Comparison of ENCODE assay signal across 25 cellular contexts in the genomic region with DNA sequence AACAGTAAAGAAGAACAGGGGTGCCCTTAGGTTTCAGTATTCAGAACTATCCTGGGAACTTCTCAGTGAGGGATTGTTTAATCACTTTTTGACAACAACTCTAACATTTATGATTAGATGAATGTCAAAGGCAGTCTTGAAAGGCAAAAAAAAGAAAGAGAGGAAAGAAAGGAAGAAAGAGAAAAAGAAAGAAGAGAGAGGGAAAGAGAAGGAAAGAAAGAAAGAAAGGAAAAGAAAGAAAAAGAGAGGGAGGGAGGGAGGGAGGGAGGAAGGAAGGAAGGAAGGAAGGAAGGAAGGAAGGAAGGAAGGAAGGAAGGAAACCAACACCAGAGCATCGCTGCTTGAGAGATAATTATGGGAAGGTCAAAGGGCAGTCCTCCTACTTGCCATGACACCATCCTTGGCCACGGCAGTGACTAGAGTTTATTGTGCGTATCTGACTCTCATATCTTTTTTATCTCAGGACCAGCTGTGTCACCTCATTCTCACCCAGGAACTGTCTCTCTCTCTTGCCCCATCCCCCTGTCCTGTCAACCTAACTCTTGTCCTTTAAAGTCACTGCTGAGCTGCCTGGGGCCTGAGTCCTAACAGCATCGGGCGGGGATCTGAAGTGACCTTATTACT.
DNase-seq lines count a peak whose midpoint lies in the region; ATAC-seq and TF ChIP-seq lines count a peak whose summit lies in the region.
"Had no signal": no experiment of that assay in that cellular context is flagged by ENCODE, and none has a peak within 500 bp of the region (broad histone marks: within the 10 kb centered on the region; RNA-seq: fewer than 3 reads in every experiment).

No MANE protein-coding gene starts in this region.

- H3K4me1 ChIP-seq in endodermal cell (ENCODE audit: control insufficient read depth, insufficient read depth, low read length), result no peaks in the 10 kb centered on the region
- H3K4me1 ChIP-seq in uterus, result no peaks in the 10 kb centered on the region
- H3K4me1 ChIP-seq: Peyer's patch had no signal

- TF ChIP-seq CTCF in endodermal cell (conservative IDR thresholded peaks at IDR 0.05), result no peak
- TF ChIP-seq CTCF in uterus (IDR thresholded peaks at IDR 0.05), result no peak

- H3K27me3 ChIP-seq in endodermal cell (ENCODE audit: control insufficient read depth, insufficient read depth, low read length, poor library complexity, severe bottlenecking) (no peaks in the 10 kb centered on the region), uterus (no peaks in the 10 kb centered on the region)
- H3K27me3 ChIP-seq: BLaER1 treated with 17β-estradiol and CSF1 and Interleukin-3, amounts not matched to agents 10 nM and 100 nM; Peyer's patch had no signal

- H3K9ac ChIP-seq in endodermal cell (ENCODE audit: extremely low read depth, low read length, poor library complexity, severe bottlenecking), result no peak overlapping the region
- H3K9ac ChIP-seq: BLaER1 treated with 17β-estradiol and CSF1 and Interleukin-3, amounts not matched to agents 10 nM and 100 nM; GM23248; KMS-11 had no signal

- no peak for TF ChIP-seq POLR2A in uterus (IDR thresholded peaks at IDR 0.05)

- H3K27ac ChIP-seq in endodermal cell (ENCODE audit: low read depth, low read length), result no peak overlapping the region
- no peak overlapping the region for H3K27ac ChIP-seq in uterus
- H3K27ac ChIP-seq: BLaER1 treated with 17β-estradiol and CSF1 and Interleukin-3, amounts not matched to agents 10 nM and 100 nM; GM23248; KMS-11; Peyer's patch had no signal

- no peaks in the 10 kb centered on the region for H3K9me3 Mint-ChIP-seq in stimulated activated naive CD8-positive, alpha-beta T cell treated with anti-CD3 and anti-CD28 coated beads, Interleukin-15, Interleukin-2, amounts not matched to agents 100 ng/mL and 50 ng/mL, for 24 hours
- no peaks in the 10 kb centered on the region for H3K9me3 Mint-ChIP-seq in endodermal cell
- H3K9me3 Mint-ChIP-seq: CD4-positive, alpha-beta T cell; H9; HFFc6 had no signal

- ATAC-seq in stimulated activated naive CD8-positive, alpha-beta T cell treated with anti-CD3 and anti-CD28 coated beads, Interleukin-15, Interleukin-2, amounts not matched to agents 100 U/mL and 50 U/mL, for 24 hours, result no peak
- ATAC-seq: GM12878, SK-N-SH treated with all-trans-retinoic acid at 6 μM for 48 hours had no signal

- no peak overlapping the region for H3K4me3 Mint-ChIP-seq in stimulated activated naive CD8-positive, alpha-beta T cell treated with anti-CD3 and anti-CD28 coated beads, Interleukin-15, Interleukin-2, amounts not matched to agents 100 ng/mL and 50 ng/mL, for 24 hours
- H3K4me3 Mint-ChIP-seq in endodermal cell, result no peak overlapping the region
- H3K4me3 Mint-ChIP-seq: CD4-positive, alpha-beta T cell; H9; HFFc6 had no signal

- intact Hi-C loops in uterus (cut with DNase I; ENCODE audit: low total_unique reads), result no loop called here

- WGBS in endodermal cell (ENCODE audit: insufficient coverage in 1 of 2, insufficient read length in 1 of 2), 2 experiments, result 74 to 85% methylated on average over 4 to 5 of the region's 5 CpGs

- no peaks in the 10 kb centered on the region for H3K9me3 ChIP-seq in endodermal cell (ENCODE audit: control insufficient read depth, low read length)
- no peaks in the 10 kb centered on the region for H3K9me3 ChIP-seq in uterus
- H3K9me3 ChIP-seq: Peyer's patch had no signal

- no peaks in the 10 kb centered on the region for H3K4me1 Mint-ChIP-seq in stimulated activated naive CD8-positive, alpha-beta T cell treated with anti-CD3 and anti-CD28 coated beads, Interleukin-15, Interleukin-2, amounts not matched to agents 100 ng/mL and 50 ng/mL, for 24 hours (ENCODE audit: low read depth)
- H3K4me1 Mint-ChIP-seq in endodermal cell, result peaks cover 4% of the 10 kb centered on the region
- H3K4me1 Mint-ChIP-seq: H9 had no signal

- H3K36me3 ChIP-seq in endodermal cell (ENCODE audit: control insufficient read depth, insufficient read depth, low read length), result no peaks in the 10 kb centered on the region
- H3K36me3 ChIP-seq in uterus, result no peaks in the 10 kb centered on the region
- H3K36me3 ChIP-seq: BLaER1 treated with 17β-estradiol and CSF1 and Interleukin-3, amounts not matched to agents 10 nM and 100 nM; Peyer's patch had no signal

- no peak for DNase-seq in stimulated activated naive CD8-positive, alpha-beta T cell treated with anti-CD3 and anti-CD28 coated beads, Interleukin-15, Interleukin-2, amounts not matched to agents 100 U/mL and 50 U/mL, for 24 hours
- DNase-seq in SK-N-DZ (ENCODE audit: low spot score) (peak; percentile 33), endodermal cell (peak; percentile 58), anterior cingulate cortex (lab: John Stamatoyannopoulos, UW) (no peak), NCI-H526 treated with DMSO at 0.1 percent for 48 hours (lab: John Stamatoyannopoulos, UW) (no peak), uterus (no peak)
- DNase-seq: AML-193; CD4-positive, alpha-beta T cell; GM23248; H9; HFFc6; IMR-90; NCI-H1092; NCI-H1417 treated with DMSO at 0.1 percent for 48 hours; NCI-H1694 treated with DMSO at 0.1 percent for 48 hours; NCI-H2081; NCI-H226; NCI-H510A; Peyer's patch; SHP77 treated with DMSO at 0.1 percent for 48 hours had no signal

- H3K4me3 ChIP-seq in endodermal cell (ENCODE audit: low read length) (no peak overlapping the region), uterus (no peak overlapping the region)
- H3K4me3 ChIP-seq: BLaER1 treated with 17β-estradiol and CSF1 and Interleukin-3, amounts not matched to agents 10 nM and 100 nM; GM12878; GM23248; Peyer's patch had no signal

- peaks cover 13% of the 10 kb centered on the region for H3K27me3 Mint-ChIP-seq in stimulated activated naive CD8-positive, alpha-beta T cell treated with anti-CD3 and anti-CD28 coated beads, Interleukin-15, Interleukin-2, amounts not matched to agents 100 ng/mL and 50 ng/mL, for 24 hours
- H3K27me3 Mint-ChIP-seq in endodermal cell (ENCODE audit: insufficient read depth), result no peaks in the 10 kb centered on the region

- H3K27ac Mint-ChIP-seq in stimulated activated naive CD8-positive, alpha-beta T cell treated with anti-CD3 and anti-CD28 coated beads, Interleukin-15, Interleukin-2, amounts not matched to agents 100 ng/mL and 50 ng/mL, for 24 hours, result peak overlapping the region; percentile 21
- H3K27ac Mint-ChIP-seq in endodermal cell, result no peak overlapping the region
- H3K27ac Mint-ChIP-seq: CD4-positive, alpha-beta T cell; H9; HFFc6 had no signal

- no peaks in the 10 kb centered on the region for H3K36me3 Mint-ChIP-seq in stimulated activated naive CD8-positive, alpha-beta T cell treated with anti-CD3 and anti-CD28 coated beads, Interleukin-15, Interleukin-2, amounts not matched to agents 100 ng/mL and 50 ng/mL, for 24 hours (ENCODE audit: low read depth)
- H3K36me3 Mint-ChIP-seq in endodermal cell (ENCODE audit: low read depth), result no peaks in the 10 kb centered on the region

Comparison
In these comparisons a context has a peak if more than half of its experiments do, and no peak if none do; other contexts are left out.
1. DNase-seq: peak in SK-N-DZ (single experiment) and endodermal cell (single experiment); none in stimulated activated naive CD8-positive, alpha-beta T cell treated with anti-CD3 and anti-CD28 coated beads, Interleukin-15, Interleukin-2, amounts not matched to agents 100 U/mL and 50 U/mL, for 24 hours (single experiment), anterior cingulate cortex (0 of 58), NCI-H526 treated with DMSO at 0.1 percent for 48 hours (single experiment) and uterus (0 of 2).